In the genomic region with DNA sequence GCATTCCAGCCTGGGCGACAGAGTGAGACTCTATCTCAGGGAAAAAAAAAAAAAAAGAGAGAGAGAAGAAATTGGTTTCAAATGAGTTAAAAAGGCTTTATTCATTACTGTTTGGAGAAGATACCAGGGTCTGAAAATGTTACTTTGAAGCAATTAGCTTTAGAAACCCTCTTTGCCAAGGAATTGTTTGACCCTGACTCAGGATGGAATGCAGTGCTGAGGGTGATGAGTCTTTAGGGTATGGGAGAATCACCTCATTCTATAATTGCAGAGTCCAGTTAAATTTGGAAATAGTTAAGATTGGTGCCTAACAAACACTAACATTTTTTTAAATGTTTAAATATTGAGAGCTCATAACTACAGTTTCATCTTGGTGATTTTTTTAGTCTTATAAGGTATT, we compare ENCODE assay signal across 2 cellular contexts.
TF ChIP-seq lines count a peak whose summit lies in the region.

No MANE protein-coding gene starts in this region.

TF ChIP-seq in IMR-90, 13 proteins besides CTCF, POLR2A, EP300 and RAD21:
- TF ChIP-seq MXI1 (IDR thresholded peaks at IDR 0.05; ENCODE audit: borderline replicate concordance, low read depth, low read length) (no peak), RCOR1 (IDR thresholded peaks at IDR 0.05; ENCODE audit: insufficient replicate concordance, low read length) (no peak), FOS (IDR thresholded peaks at IDR 0.05; ENCODE audit: low read depth, low read length) (no peak), NFE2L2 (IDR thresholded peaks at IDR 0.05; ENCODE audit: low read depth, low read length) (no peak), CHD1 (IDR thresholded peaks at IDR 0.05; ENCODE audit: low read depth, low read length) (no peak), MAFK (IDR thresholded peaks at IDR 0.05; ENCODE audit: low read depth, low read length) (0 out of 2 replicates have a peak, but pooled peaks have one; percentile 3)
- TF ChIP-seq, protein P1, sequence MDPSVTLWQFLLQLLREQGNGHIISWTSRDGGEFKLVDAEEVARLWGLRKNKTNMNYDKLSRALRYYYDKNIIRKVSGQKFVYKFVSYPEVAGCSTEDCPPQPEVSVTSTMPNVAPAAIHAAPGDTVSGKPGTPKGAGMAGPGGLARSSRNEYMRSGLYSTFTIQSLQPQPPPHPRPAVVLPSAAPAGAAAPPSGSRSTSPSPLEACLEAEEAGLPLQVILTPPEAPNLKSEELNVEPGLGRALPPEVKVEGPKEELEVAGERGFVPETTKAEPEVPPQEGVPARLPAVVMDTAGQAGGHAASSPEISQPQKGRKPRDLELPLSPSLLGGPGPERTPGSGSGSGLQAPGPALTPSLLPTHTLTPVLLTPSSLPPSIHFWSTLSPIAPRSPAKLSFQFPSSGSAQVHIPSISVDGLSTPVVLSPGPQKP (IDR thresholded peaks at IDR 0.05; ENCODE audit: borderline replicate concordance, low read depth, low read length): no peak
- TF ChIP-seq, protein P2, sequence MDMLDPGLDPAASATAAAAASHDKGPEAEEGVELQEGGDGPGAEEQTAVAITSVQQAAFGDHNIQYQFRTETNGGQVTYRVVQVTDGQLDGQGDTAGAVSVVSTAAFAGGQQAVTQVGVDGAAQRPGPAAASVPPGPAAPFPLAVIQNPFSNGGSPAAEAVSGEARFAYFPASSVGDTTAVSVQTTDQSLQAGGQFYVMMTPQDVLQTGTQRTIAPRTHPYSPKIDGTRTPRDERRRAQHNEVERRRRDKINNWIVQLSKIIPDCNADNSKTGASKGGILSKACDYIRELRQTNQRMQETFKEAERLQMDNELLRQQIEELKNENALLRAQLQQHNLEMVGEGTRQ (IDR thresholded peaks at IDR 0.05; ENCODE audit: low read depth, low read length): no peak
TF ChIP-seq in IMR-90: peak in this region for 1.

TF ChIP-seq in GM23338, 12 proteins besides CTCF, POLR2A, EP300 and RAD21:
- TF ChIP-seq JUNB (IDR thresholded peaks at IDR 0.05; ENCODE audit: unreplicated experiment) (no peak), NANOG (IDR thresholded peaks at IDR 0.05; ENCODE audit: borderline replicate concordance) (no peak), ZNF331 (CRISPR knock-in tag; IDR thresholded peaks at IDR 0.05; ENCODE audit: low read depth) (no peak), EZH2 (IDR thresholded peaks at IDR 0.05; ENCODE audit: low read depth, unreplicated experiment) (no peak)
- TF ChIP-seq, protein P3, sequence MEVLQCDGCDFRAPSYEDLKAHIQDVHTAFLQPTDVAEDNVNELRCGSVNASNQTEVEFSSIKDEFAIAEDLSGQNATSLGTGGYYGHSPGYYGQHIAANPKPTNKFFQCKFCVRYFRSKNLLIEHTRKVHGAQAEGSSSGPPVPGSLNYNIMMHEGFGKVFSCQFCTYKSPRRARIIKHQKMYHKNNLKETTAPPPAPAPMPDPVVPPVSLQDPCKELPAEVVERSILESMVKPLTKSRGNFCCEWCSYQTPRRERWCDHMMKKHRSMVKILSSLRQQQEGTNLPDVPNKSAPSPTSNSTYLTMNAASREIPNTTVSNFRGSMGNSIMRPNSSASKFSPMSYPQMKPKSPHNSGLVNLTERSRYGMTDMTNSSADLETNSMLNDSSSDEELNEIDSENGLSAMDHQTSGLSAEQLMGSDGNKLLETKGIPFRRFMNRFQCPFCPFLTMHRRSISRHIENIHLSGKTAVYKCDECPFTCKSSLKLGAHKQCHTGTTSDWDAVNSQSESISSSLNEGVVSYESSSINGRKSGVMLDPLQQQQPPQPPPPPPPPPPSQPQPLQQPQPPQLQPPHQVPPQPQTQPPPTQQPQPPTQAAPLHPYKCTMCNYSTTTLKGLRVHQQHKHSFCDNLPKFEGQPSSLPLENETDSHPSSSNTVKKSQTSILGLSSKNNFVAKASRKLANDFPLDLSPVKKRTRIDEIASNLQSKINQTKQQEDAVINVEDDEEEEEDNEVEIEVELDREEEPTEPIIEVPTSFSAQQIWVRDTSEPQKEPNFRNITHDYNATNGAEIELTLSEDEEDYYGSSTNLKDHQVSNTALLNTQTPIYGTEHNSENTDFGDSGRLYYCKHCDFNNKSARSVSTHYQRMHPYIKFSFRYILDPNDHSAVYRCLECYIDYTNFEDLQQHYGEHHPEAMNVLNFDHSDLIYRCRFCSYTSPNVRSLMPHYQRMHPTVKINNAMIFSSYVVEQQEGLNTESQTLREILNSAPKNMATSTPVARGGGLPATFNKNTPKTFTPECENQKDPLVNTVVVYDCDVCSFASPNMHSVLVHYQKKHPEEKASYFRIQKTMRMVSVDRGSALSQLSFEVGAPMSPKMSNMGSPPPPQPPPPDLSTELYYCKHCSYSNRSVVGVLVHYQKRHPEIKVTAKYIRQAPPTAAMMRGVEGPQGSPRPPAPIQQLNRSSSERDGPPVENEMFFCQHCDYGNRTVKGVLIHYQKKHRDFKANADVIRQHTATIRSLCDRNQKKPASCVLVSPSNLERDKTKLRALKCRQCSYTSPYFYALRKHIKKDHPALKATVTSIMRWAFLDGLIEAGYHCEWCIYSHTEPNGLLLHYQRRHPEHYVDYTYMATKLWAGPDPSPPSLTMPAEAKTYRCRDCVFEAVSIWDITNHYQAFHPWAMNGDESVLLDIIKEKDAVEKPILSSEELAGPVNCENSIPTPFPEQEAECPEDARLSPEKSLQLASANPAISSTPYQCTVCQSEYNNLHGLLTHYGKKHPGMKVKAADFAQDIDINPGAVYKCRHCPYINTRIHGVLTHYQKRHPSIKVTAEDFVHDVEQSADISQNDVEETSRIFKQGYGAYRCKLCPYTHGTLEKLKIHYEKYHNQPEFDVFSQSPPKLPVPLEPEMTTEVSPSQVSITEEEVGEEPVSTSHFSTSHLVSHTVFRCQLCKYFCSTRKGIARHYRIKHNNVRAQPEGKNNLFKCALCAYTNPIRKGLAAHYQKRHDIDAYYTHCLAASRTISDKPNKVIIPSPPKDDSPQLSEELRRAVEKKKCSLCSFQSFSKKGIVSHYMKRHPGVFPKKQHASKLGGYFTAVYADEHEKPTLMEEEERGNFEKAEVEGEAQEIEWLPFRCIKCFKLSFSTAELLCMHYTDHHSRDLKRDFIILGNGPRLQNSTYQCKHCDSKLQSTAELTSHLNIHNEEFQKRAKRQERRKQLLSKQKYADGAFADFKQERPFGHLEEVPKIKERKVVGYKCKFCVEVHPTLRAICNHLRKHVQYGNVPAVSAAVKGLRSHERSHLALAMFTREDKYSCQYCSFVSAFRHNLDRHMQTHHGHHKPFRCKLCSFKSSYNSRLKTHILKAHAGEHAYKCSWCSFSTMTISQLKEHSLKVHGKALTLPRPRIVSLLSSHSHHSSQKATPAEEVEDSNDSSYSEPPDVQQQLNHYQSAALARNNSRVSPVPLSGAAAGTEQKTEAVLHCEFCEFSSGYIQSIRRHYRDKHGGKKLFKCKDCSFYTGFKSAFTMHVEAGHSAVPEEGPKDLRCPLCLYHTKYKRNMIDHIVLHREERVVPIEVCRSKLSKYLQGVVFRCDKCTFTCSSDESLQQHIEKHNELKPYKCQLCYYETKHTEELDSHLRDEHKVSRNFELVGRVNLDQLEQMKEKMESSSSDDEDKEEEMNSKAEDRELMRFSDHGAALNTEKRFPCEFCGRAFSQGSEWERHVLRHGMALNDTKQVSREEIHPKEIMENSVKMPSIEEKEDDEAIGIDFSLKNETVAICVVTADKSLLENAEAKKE (CRISPR knock-in tag; IDR thresholded peaks at IDR 0.05): no peak
